Comparison of ENCODE assay signal across 37 cellular contexts in genomic region chr11:69148377-69148762, GRCh38.
"Had no signal": no experiment of that assay in that cellular context is flagged by ENCODE, and none has a peak within 500 bp of the region (broad histone marks: within the 10 kb centered on the region; RNA-seq: fewer than 3 reads in every experiment).

No MANE protein-coding gene starts in this region.

- H3K4me1 Mint-ChIP-seq: T-cell had no signal

- H3K4me3 ChIP-seq: MG63, PC-9 had no signal

- H3K27ac Mint-ChIP-seq: activated B cell treated with CpG ODN at 0.5 μM for 24 hours; activated CD8-positive, alpha-beta T cell treated with anti-CD3 and anti-CD28 coated beads for 36 hours; activated naive CD8-positive, alpha-beta T cell treated with anti-CD3 and anti-CD28 coated beads for 36 hours; activated T-cell treated with anti-CD3 and anti-CD28 coated beads, Interleukin-2, amount 50 U/mL, for 72 hours; activated T-helper 17 cell treated with anti-CD3 and anti-CD28 coated beads, Interleukin-2, amount 50 U/mL, for 72 hours; T-cell had no signal

- H2AFZ ChIP-seq: PC-9 had no signal

- H3K4me2 ChIP-seq: PC-9 had no signal

- H3K27me3 Mint-ChIP-seq: activated naive CD8-positive, alpha-beta T cell treated with anti-CD3 and anti-CD28 coated beads for 36 hours had no signal

- H3K27me3 ChIP-seq: brain microvascular endothelial cell, MG63 had no signal

- ATAC-seq: activated CD8-positive, alpha-beta T cell treated with anti-CD3 and anti-CD28 coated beads for 36 hours; activated T-cell treated with anti-CD3 and anti-CD28 coated beads, Interleukin-2, amount 50 U/mL, for 72 hours; activated T-helper 17 cell treated with anti-CD3 and anti-CD28 coated beads, Interleukin-2, amount 50 U/mL, for 72 hours; Right ventricle myocardium inferior; SK-N-SH treated with all-trans-retinoic acid at 6 μM for 48 hours; T-cell had no signal

- H3K4me3 Mint-ChIP-seq: activated B cell treated with CpG ODN at 0.5 μM for 24 hours; activated CD8-positive, alpha-beta T cell treated with anti-CD3 and anti-CD28 coated beads for 36 hours; activated naive CD8-positive, alpha-beta T cell treated with anti-CD3 and anti-CD28 coated beads for 36 hours; activated T-cell treated with anti-CD3 and anti-CD28 coated beads, Interleukin-2, amount 50 U/mL, for 72 hours; activated T-helper 17 cell treated with anti-CD3 and anti-CD28 coated beads, Interleukin-2, amount 50 U/mL, for 72 hours; T-cell had no signal

- H3K27ac ChIP-seq: brain microvascular endothelial cell, PC-9, RWPE1, VCaP had no signal

- DNase-seq: activated B cell treated with CpG ODN at 0.5 μM for 24 hours; activated CD4-positive, alpha-beta T cell treated with anti-CD3 and anti-CD28 coated beads for 4 hours; activated CD4-positive, alpha-beta T cell treated with anti-CD3 and anti-CD28 coated beads, Interleukin-2, amount 50 U/mL, for 4 hours; activated CD4-positive, CD25-positive, alpha-beta regulatory T cell treated with anti-CD3 and anti-CD28 coated beads, Interleukin-2, amount 50 U/mL, for 72 hours; activated effector memory CD4-positive, alpha-beta T cell treated with anti-CD3 and anti-CD28 coated beads, Interleukin-2, amount 50 U/mL, for 16 hours; activated naive CD4-positive, alpha-beta T cell; activated naive CD4-positive, alpha-beta T cell treated with anti-CD3 and anti-CD28 coated beads, Interleukin-2, amount 50 U/mL, for 16 hours; activated naive CD8-positive, alpha-beta T cell treated with anti-CD3 and anti-CD28 coated beads for 36 hours; activated T-cell treated with anti-CD3 and anti-CD28 coated beads, Interleukin-2, amount 50 U/mL, for 1 hour; activated T-cell treated with anti-CD3 and anti-CD28 coated beads, Interleukin-2, amount 50 U/mL, for 72 hours; amniotic stem cell; aorta; brain microvascular endothelial cell; central memory CD4-positive, alpha-beta T cell; MG63; NCI-H1048; NCI-H1436 treated with DMSO at 0.1 percent for 48 hours; NCI-H1694 treated with DMSO at 0.1 percent for 48 hours; NCI-H2029; NCI-H2107; NCI-H2171; NCI-H510A; NCI-H526; NCI-H748 treated with DMSO at 0.1 percent for 48 hours; NK-92 treated with Interleukin-12 subunit alpha and Interleukin-12 subunit beta, amount 100 ng/mL, for 24 hours; PC-9; SIG-M5; T-cell; T-helper 2 cell; T-helper 9 cell had no signal

- H3K36me3 ChIP-seq: brain microvascular endothelial cell, MG63 had no signal

- FAIRE-seq: RCC 7860 had no signal
